20 cellular contexts compared by ENCODE assay signal in the genomic region with DNA sequence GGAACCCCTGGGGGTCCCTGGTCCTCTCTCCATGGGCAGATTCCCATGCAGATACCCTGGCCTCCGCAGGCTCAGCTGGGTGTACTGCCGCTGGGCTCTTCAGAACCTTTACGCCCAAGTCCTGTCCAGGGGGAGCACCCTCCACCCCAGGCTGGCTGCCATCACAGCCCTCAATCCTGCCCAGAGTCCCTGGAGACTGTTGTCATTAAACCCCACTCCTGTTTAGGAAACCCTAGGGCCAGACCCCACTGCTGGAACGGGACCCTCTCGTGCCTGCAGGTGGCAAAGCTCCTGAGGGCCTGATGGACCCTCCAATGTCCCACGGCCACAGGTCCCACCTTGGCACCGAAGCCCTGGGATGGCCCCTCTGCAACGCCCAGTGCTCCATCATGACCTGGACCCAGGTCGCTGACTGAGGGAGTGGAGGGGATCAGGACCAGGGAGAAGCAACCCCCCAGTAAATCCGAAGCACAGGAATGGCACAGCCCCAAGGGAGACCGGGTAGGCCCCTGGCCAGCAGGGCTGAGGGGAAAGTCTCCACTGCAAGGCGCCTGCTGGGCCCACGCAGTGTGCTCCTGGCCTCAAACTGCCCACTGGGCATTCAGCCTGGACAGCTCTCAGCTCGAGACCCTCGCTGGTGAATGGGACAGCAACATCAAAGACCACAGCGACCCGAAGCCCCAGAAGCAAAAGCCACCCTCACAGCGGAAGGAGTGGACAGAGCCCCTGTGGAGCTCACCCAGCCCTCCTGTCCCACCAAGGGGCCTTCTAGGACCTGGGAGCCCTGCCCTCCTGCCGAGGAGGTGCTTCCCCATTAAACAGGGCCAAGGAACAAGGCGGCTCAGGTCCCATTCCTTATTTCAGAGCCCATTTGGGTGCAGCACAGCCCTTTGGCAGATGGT. TPM values are rescaled to one million over a fixed set of nuclear protein-coding genes. Genes with fewer than 3 reads are reported as not detected.
A peak's percentile ranks its signal among the peaks of the same experiment; 100 is the strongest.
DNase-seq lines count a peak whose midpoint lies in the region; ATAC-seq, FAIRE-seq and TF ChIP-seq lines count a peak whose summit lies in the region.
"Had no signal": no experiment of that assay in that cellular context is flagged by ENCODE, and none has a peak within 500 bp of the region (broad histone marks: within the 10 kb centered on the region; RNA-seq: fewer than 3 reads in every experiment).

No MANE protein-coding gene starts in this region.

- H3K4me2 ChIP-seq in GM23248 (ENCODE audit: unreplicated experiment), result peak overlapping the region; percentile 85
- H3K4me2 ChIP-seq: GM23338 had no signal

- WGBS in GM23248 (ENCODE audit: low coverage in 1 of 2, low lambda C conversion rate in 2 of 2, missing lambda C conversion rate in 2 of 2), 2 experiments, result 63 to 66% methylated on average over 17 to 19 of the region's 20 CpGs
- 88% methylated on average over 17 of the region's 20 CpGs for WGBS in right cardiac atrium

- H3K36me3 ChIP-seq in GM23248 (ENCODE audit: low read depth) (no peaks in the 10 kb centered on the region), subcutaneous abdominal adipose tissue (ENCODE audit: control insufficient read depth in 5 of 5, insufficient read depth in 5 of 5, low read length in 5 of 5) (no peaks in the 10 kb centered on the region)
- H3K36me3 ChIP-seq: gastroesophageal sphincter, pancreas had no signal

- POLR2A ChIA-PET in activated CD8-positive, alpha-beta T cell treated with anti-CD3 and anti-CD28 coated beads, Interleukin-2, amount 10 ng/mL, durations not matched to agents 7 days and 5 days (lab: Charles Lee), result no interaction called here

- peak overlapping the region; percentile 37; the same call in 1 of the 2 replicates for H3K9ac ChIP-seq in GM23248
- H3K9ac ChIP-seq in subcutaneous abdominal adipose tissue (ENCODE audit: low read length in 5 of 5), result peak overlapping the region in 1 of 5 donors; percentile 49

- no peaks in the 10 kb centered on the region for H3K4me1 Mint-ChIP-seq in activated CD8-positive, alpha-beta memory T cell treated with anti-CD3 and anti-CD28 coated beads, Interleukin-2, amount 10 ng/mL, durations not matched to agents 7 days and 5 days
- no peaks in the 10 kb centered on the region for H3K4me1 Mint-ChIP-seq in activated CD8-positive, alpha-beta T cell treated with anti-CD3 and anti-CD28 coated beads, Interleukin-2, amount 10 ng/mL, durations not matched to agents 7 days and 5 days (ENCODE audit: low read depth)
- H3K4me1 Mint-ChIP-seq: IgD-negative memory B cell, immature natural killer cell had no signal

- DNase-seq in activated CD8-positive, alpha-beta memory T cell treated with anti-CD3 and anti-CD28 coated beads, Interleukin-2, amount 50 U/mL, for 48 hours, result peak; percentile 59
- no peak for DNase-seq in activated CD8-positive, alpha-beta memory T cell treated with anti-CD3 and anti-CD28 coated beads, Interleukin-2, amount 10 ng/mL, durations not matched to agents 7 days and 5 days
- no peak for DNase-seq in GM23248
- DNase-seq in right cardiac atrium, result peak; percentile 33 to 64 (median 43)
- DNase-seq in activated CD8-positive, alpha-beta T cell treated with anti-CD3 and anti-CD28 coated beads, Interleukin-2, amount 10 ng/mL, durations not matched to agents 7 days and 5 days, result no peak
- DNase-seq in GM12892 (ENCODE audit: insufficient read length), result no peak
- DNase-seq: activated CD4-positive, CD25-positive, alpha-beta regulatory T cell; immature natural killer cell; mucosa of descending colon; stimulated activated CD4-positive, alpha-beta T cell treated with anti-CD3 and anti-CD28 coated beads, Interleukin-15, amount 100 ng/mL, for 24 hours had no signal

- in situ Hi-C loops in GM23248 (cut with MboI), result no loop called here

- H3K27me3 ChIP-seq in GM23248 (replicated peaks; ENCODE audit: insufficient read depth), result 0 out of 2 replicates have a peak, but pooled peaks cover 13% of the 10 kb centered on the region
- no peaks in the 10 kb centered on the region for H3K27me3 ChIP-seq in right cardiac atrium (ENCODE audit: control insufficient read depth, insufficient read depth)
- no peaks in the 10 kb centered on the region for H3K27me3 ChIP-seq in subcutaneous abdominal adipose tissue (ENCODE audit: control insufficient read depth in 5 of 5, insufficient read depth in 4 of 5, low read length in 5 of 5)
- H3K27me3 ChIP-seq: gastroesophageal sphincter, pancreas had no signal

- H3K27me3 Mint-ChIP-seq in activated CD8-positive, alpha-beta memory T cell treated with anti-CD3 and anti-CD28 coated beads, Interleukin-2, amount 10 ng/mL, durations not matched to agents 7 days and 5 days, result no peaks in the 10 kb centered on the region
- H3K27me3 Mint-ChIP-seq in activated CD8-positive, alpha-beta T cell treated with anti-CD3 and anti-CD28 coated beads, Interleukin-2, amount 10 ng/mL, durations not matched to agents 7 days and 5 days (ENCODE audit: low read depth), result no peaks in the 10 kb centered on the region
- H3K27me3 Mint-ChIP-seq: IgD-negative memory B cell had no signal

- H3K9me3 ChIP-seq in GM23248 (ENCODE audit: low read depth) (no peaks in the 10 kb centered on the region), right cardiac atrium (ENCODE audit: control insufficient read depth, low read length) (no peaks in the 10 kb centered on the region), subcutaneous abdominal adipose tissue (ENCODE audit: control insufficient read depth in 5 of 5, low read length in 5 of 5) (no peaks in the 10 kb centered on the region)
- H3K9me3 ChIP-seq: Caco-2, gastroesophageal sphincter, mucosa of descending colon, pancreas had no signal

- H3K4me3 Mint-ChIP-seq in activated CD8-positive, alpha-beta memory T cell treated with anti-CD3 and anti-CD28 coated beads, Interleukin-2, amount 10 ng/mL, durations not matched to agents 7 days and 5 days, result no peak overlapping the region
- no peak overlapping the region for H3K4me3 Mint-ChIP-seq in activated CD8-positive, alpha-beta T cell treated with anti-CD3 and anti-CD28 coated beads, Interleukin-2, amount 10 ng/mL, durations not matched to agents 7 days and 5 days
- H3K4me3 Mint-ChIP-seq: GM23338, IgD-negative memory B cell, immature natural killer cell had no signal

- H4K20me1 ChIP-seq in GM23248 (ENCODE audit: insufficient read depth), result no peaks in the 10 kb centered on the region

- intact Hi-C loops in right cardiac atrium (cut with DNase I), result loop anchor here in 1 of 4 donors (5.0 kb wide), 1 partner anchor 89 kb away; no protein-coding TSS in a partner anchor

- no peaks in the 10 kb centered on the region for H3K9me2 ChIP-seq in GM23248 (ENCODE audit: insufficient read depth)

- TF ChIP-seq POLR2A in GM12892 (IDR thresholded peaks at IDR 0.05; ENCODE audit: low read depth, low read length), result no peak

- ATAC-seq in activated CD8-positive, alpha-beta memory T cell treated with anti-CD3 and anti-CD28 coated beads, Interleukin-2, amount 10 ng/mL, durations not matched to agents 7 days and 5 days, result no peak
- ATAC-seq in right cardiac atrium (no peak), GM18861 (IDR thresholded peaks at IDR 0.05; ENCODE audit: unreplicated experiment) (no peak)
- no peak for ATAC-seq in activated CD8-positive, alpha-beta T cell treated with anti-CD3 and anti-CD28 coated beads, Interleukin-2, amount 10 ng/mL, durations not matched to agents 7 days and 5 days
- ATAC-seq: gastroesophageal sphincter, GM23338, mucosa of descending colon, pancreas had no signal

- no peaks in the 10 kb centered on the region for H3K9me3 Mint-ChIP-seq in activated CD8-positive, alpha-beta memory T cell treated with anti-CD3 and anti-CD28 coated beads, Interleukin-2, amount 10 ng/mL, durations not matched to agents 7 days and 5 days (ENCODE audit: low read depth)
- H3K9me3 Mint-ChIP-seq in activated CD8-positive, alpha-beta T cell treated with anti-CD3 and anti-CD28 coated beads, Interleukin-2, amount 10 ng/mL, durations not matched to agents 7 days and 5 days (ENCODE audit: insufficient read depth), result no peaks in the 10 kb centered on the region
- H3K9me3 Mint-ChIP-seq: GM23338, immature natural killer cell had no signal

- H3K4me3 ChIP-seq in GM23248 (peak overlapping the region; percentile 73), right cardiac atrium (ENCODE audit: low read length) (no peak overlapping the region), subcutaneous abdominal adipose tissue (ENCODE audit: low read depth in 1 of 5, low read length in 5 of 5) (peak overlapping the region; percentile 23 to 59 (median 52))
- H3K4me3 ChIP-seq: gastroesophageal sphincter, GM23338, mucosa of descending colon, pancreas had no signal

- H3F3A ChIP-seq in GM23248 (ENCODE audit: insufficient read depth), result no peaks in the 10 kb centered on the region

- H3K4me1 ChIP-seq in GM23248 (ENCODE audit: insufficient read depth) (no peaks in the 10 kb centered on the region; the same call in 1 of the 2 replicates), right cardiac atrium (ENCODE audit: control insufficient read depth, insufficient read depth, low read length) (no peaks in the 10 kb centered on the region), subcutaneous abdominal adipose tissue (ENCODE audit: control insufficient read depth in 5 of 5, insufficient read depth in 5 of 5, low read length in 5 of 5) (peaks cover 0 to 9% (median 3%) of the 10 kb centered on the region in 5 donors)
- H3K4me1 ChIP-seq: Caco-2 had no signal

- CTCF ChIA-PET in activated CD8-positive, alpha-beta memory T cell treated with anti-CD3 and anti-CD28 coated beads, Interleukin-2, amount 10 ng/mL, durations not matched to agents 7 days and 5 days (lab: Charles Lee), result no interaction called here
- CTCF ChIA-PET in activated CD8-positive, alpha-beta T cell treated with anti-CD3 and anti-CD28 coated beads, Interleukin-2, amount 10 ng/mL, durations not matched to agents 7 days and 5 days (lab: Charles Lee), result no interaction called here

- no peaks in the 10 kb centered on the region for H3K79me2 ChIP-seq in GM23248 (ENCODE audit: insufficient read depth)

- no peak overlapping the region for H3K27ac ChIP-seq in GM23248
- H3K27ac ChIP-seq in right cardiac atrium (ENCODE audit: low read length), result no peak overlapping the region
- H3K27ac ChIP-seq in subcutaneous abdominal adipose tissue (ENCODE audit: low read depth, low read length), result no peak overlapping the region
- H3K27ac ChIP-seq: gastroesophageal sphincter, pancreas, RWPE1 had no signal

- H3K27ac Mint-ChIP-seq in activated CD8-positive, alpha-beta memory T cell treated with anti-CD3 and anti-CD28 coated beads, Interleukin-2, amount 10 ng/mL, durations not matched to agents 7 days and 5 days, result no peak overlapping the region
- no peak overlapping the region for H3K27ac Mint-ChIP-seq in activated CD8-positive, alpha-beta T cell treated with anti-CD3 and anti-CD28 coated beads, Interleukin-2, amount 10 ng/mL, durations not matched to agents 7 days and 5 days
- H3K27ac Mint-ChIP-seq: GM23338, IgD-negative memory B cell, immature natural killer cell had no signal

- FAIRE-seq in GM12892 (lab: Jason Lieb, UNC), result no peak
- FAIRE-seq: pancreas had no signal

- H2AFZ ChIP-seq in GM23248, result peak overlapping the region; percentile 85
- H2AFZ ChIP-seq: GM23338 had no signal

- no peaks in the 10 kb centered on the region for H3K36me3 Mint-ChIP-seq in activated CD8-positive, alpha-beta memory T cell treated with anti-CD3 and anti-CD28 coated beads, Interleukin-2, amount 10 ng/mL, durations not matched to agents 7 days and 5 days
- no peaks in the 10 kb centered on the region for H3K36me3 Mint-ChIP-seq in activated CD8-positive, alpha-beta T cell treated with anti-CD3 and anti-CD28 coated beads, Interleukin-2, amount 10 ng/mL, durations not matched to agents 7 days and 5 days (ENCODE audit: low read depth)
- H3K36me3 Mint-ChIP-seq: IgD-negative memory B cell, immature natural killer cell had no signal

RNA-seq across cellular contexts. Expression of a gene that starts 8.3 kb away (rescaled TPM):
- under 1 TPM in 1 of 2 experiments, not detected in 1; 0.21 TPM for total RNA-seq in activated CD8-positive, alpha-beta memory T cell treated with anti-CD3 and anti-CD28 coated beads, Interleukin-2, amount 10 ng/mL, durations not matched to agents 7 days and 5 days
- total RNA-seq in GM23248 (2014; rRNA removed; shearing (Covaris generic)), result not detected in 2 replicates
- polyA plus RNA-seq in GM23248 (2016; fragmentation: Nextera tagmentation; extraction: Ambion mirVana) (not detected in 2 replicates), right cardiac atrium (6.6 TPM)
- 10 to 100 TPM; 17.0 to 49.2 (median 24.1) TPM for total RNA-seq in right cardiac atrium
- under 1 TPM in 1 of 2 experiments, not detected in 1; 0.10 TPM for total RNA-seq in activated CD8-positive, alpha-beta T cell treated with anti-CD3 and anti-CD28 coated beads, Interleukin-2, amount 10 ng/mL, durations not matched to agents 7 days and 5 days
- polyA plus RNA-seq in GM12892 (2012; ENCODE audit: missing spikeins), result 0.15 TPM
- total RNA-seq: T-helper 1 cell treated with Interleukin-12 subunit alpha and Interleukin-12 subunit beta and Interleukin-4 antibody, amounts not matched to agents 30 ng/mL and 1 ng/mL, for 36 hours had no signal
- polyA plus RNA-seq: AG04450, IgD-negative memory B cell, immature natural killer cell had no signal

Comparison
In these comparisons a context has a peak if more than half of its experiments do, and no peak if none do; other contexts are left out.
1. DNase-seq: peak in activated CD8-positive, alpha-beta memory T cell treated with anti-CD3 and anti-CD28 coated beads, Interleukin-2, amount 50 U/mL, for 48 hours (single experiment) and right cardiac atrium (3 of 3); none in activated CD8-positive, alpha-beta memory T cell treated with anti-CD3 and anti-CD28 coated beads, Interleukin-2, amount 10 ng/mL, durations not matched to agents 7 days and 5 days (single experiment), GM23248 (single experiment), activated CD8-positive, alpha-beta T cell treated with anti-CD3 and anti-CD28 coated beads, Interleukin-2, amount 10 ng/mL, durations not matched to agents 7 days and 5 days (single experiment) and GM12892 (single experiment).
2. RNA of a gene that starts 8.3 kb away (total RNA-seq): 17.0 to 49.2 TPM in right cardiac atrium; 0.21 TPM in activated CD8-positive, alpha-beta memory T cell treated with anti-CD3 and anti-CD28 coated beads, Interleukin-2, amount 10 ng/mL, durations not matched to agents 7 days and 5 days, 0.10 TPM in activated CD8-positive, alpha-beta T cell treated with anti-CD3 and anti-CD28 coated beads, Interleukin-2, amount 10 ng/mL, durations not matched to agents 7 days and 5 days and not detected in GM23248; every median in the first group is over 10 times any median in the second.